Comparison of ENCODE assay signal across 1 cellular context in the genomic region with DNA sequence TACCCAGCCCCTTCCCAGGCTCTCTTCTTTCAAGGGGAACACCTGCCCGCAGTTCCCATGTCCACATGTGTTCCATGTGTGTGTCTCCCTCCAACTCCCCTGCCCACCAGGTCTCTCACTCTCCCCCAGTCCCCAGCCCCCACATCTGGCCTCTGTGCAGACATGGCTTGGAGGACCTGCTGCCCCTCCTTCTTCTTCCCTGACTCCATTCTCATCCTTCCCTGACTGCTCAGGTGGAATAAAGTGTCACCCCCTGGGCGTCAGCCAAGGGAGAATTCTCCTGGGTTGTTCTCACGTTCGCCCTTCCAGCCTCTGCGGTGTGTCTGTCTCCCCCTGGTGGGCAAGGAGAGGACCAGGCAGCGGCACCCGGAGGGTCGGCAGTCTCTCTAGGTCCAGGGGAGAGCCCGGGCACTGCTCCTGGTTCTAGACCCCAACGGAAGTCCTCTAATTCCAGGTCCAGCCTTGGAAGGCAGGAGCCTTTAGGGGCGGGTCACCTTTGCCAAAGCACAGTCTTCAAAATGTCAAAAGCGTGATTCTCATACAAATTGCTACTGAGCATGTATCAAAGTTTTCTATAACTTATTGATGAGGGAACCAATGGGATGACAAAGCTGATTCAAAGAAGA.
TF ChIP-seq lines count a peak whose summit lies in the region.

No MANE protein-coding gene starts in this region.

TF ChIP-seq in K562, 482 proteins besides CTCF, POLR2A, EP300 and RAD21 (continued from another document):
- TF ChIP-seq CTCFL (IDR thresholded peaks at IDR 0.05; ENCODE audit: borderline replicate concordance, insufficient read depth, low read depth, low read length, poor library complexity, severe bottlenecking) = peak; percentile 23
- peak; percentile 33; the same call in 1 of the 2 replicates for TF ChIP-seq BHLHE40 (IDR thresholded peaks at IDR 0.05; ENCODE audit: low read length)
- TF ChIP-seq FOXA1 (IDR thresholded peaks at IDR 0.05; ENCODE audit: borderline replicate concordance) = no peak
- no peak for TF ChIP-seq HIVEP1 (CRISPR knock-in tag; IDR thresholded peaks at IDR 0.05)
TF ChIP-seq in K562: peak in this region for 8.
